8 cellular contexts compared by ENCODE assay signal in the genomic region with DNA sequence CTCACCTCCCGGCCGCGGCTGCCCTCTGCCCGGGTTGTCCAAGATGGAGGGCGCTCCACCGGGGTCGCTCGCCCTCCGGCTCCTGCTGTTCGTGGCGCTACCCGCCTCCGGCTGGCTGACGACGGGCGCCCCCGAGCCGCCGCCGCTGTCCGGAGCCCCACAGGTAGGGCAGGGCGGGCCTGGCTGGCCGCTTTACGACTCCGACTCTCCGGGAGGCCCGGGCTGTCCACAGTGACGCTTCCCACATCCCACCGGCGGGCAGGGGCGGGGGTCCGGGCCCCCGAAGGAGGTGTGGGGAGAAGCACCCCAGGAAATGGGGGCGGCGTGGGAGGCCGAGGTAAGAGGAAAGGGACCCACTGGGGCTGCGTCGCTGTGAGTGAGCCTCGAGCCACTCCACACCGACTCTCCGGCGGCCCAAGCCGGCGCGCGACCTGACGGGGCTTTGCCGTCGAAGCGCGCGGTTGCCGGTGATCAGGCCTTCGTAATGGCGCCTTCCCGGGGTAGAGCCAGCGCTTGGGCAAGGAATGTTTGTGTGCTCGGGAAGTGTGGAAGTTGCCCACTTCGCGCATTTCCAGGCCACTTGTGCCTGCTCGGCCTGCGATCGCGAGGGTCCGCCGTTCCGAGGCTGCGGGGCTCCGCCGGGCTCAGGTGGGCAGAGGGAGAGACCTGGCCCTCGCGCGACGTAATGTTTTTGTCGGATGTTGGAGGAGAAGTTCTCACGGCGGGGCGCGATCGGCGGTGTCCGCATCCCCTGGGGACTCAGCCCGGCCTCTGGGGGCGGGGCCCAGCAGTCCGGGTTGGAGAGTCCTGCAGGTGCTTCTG. TPM values are rescaled to one million over a fixed set of nuclear protein-coding genes. Genes with fewer than 3 reads are reported as not detected.
DNase-seq lines count a peak whose midpoint lies in the region; ATAC-seq, FAIRE-seq and TF ChIP-seq lines count a peak whose summit lies in the region.

A gene with protein sequence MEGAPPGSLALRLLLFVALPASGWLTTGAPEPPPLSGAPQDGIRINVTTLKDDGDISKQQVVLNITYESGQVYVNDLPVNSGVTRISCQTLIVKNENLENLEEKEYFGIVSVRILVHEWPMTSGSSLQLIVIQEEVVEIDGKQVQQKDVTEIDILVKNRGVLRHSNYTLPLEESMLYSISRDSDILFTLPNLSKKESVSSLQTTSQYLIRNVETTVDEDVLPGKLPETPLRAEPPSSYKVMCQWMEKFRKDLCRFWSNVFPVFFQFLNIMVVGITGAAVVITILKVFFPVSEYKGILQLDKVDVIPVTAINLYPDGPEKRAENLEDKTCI (plus strand): TSS at position 4 of the 822 bp plus-strand sequence. CDS start 40 bp downstream, at position 44.

- TF ChIP-seq CTCF in A549 (IDR thresholded peaks at IDR 0.05) (no peak), epithelial cell of proximal tubule (conservative IDR thresholded peaks at IDR 0.05; ENCODE audit: low read depth, low read length) (no peak)

- no peak for FAIRE-seq in A549 (lab: Jason Lieb, UNC)

- H3K4me1 ChIP-seq in A549 (peaks cover 30% of the 10 kb centered on the region), mucosa of stomach (ENCODE audit: control insufficient read depth, insufficient read depth, low read length) (peaks cover 5% of the 10 kb centered on the region)

- peaks cover 8 to 11% of the 10 kb centered on the region in 2 donors for H3K4me1 Mint-ChIP-seq in stimulated activated naive B cell treated with anti-CD40 and anti-IgM and Interleukin-4, amounts not matched to agents 10 μg/mL and 1 μg/mL and 100 μg/mL, for 72 hours

- TF ChIP-seq POLR2A in A549 (IDR thresholded peaks at IDR 0.05; ENCODE audit: low read length), result peak; percentile 39

- no peaks in the 10 kb centered on the region for H3K36me3 Mint-ChIP-seq in stimulated activated naive B cell treated with anti-CD40 and anti-IgM and Interleukin-4, amounts not matched to agents 10 μg/mL and 1 μg/mL and 100 μg/mL, for 72 hours

- H3K27ac ChIP-seq in A549, result peak within 1 kb of the TSS; percentile 93 to 97

- no peaks in the 10 kb centered on the region for H3K27me3 Mint-ChIP-seq in stimulated activated naive B cell treated with anti-CD40 and anti-IgM and Interleukin-4, amounts not matched to agents 10 μg/mL and 1 μg/mL and 100 μg/mL, for 72 hours

- POLR2A ChIA-PET in A549 (lab: Yijun Ruan, JAX), result interaction anchor here (0.6 to 2.0 kb wide), 5 partner anchors 21 to 386 kb away, joined by 3 to 8 read pairs (median 3); a partner anchor contains a TSS

- 3% methylated on average over 15 of the region's 85 CpGs for WGBS in A549 (ENCODE audit: missing lambda C conversion rate)

- H3K9me3 Mint-ChIP-seq in stimulated activated naive B cell treated with anti-CD40 and anti-IgM and Interleukin-4, amounts not matched to agents 10 μg/mL and 1 μg/mL and 100 μg/mL, for 72 hours, result no peaks in the 10 kb centered on the region

- DNase-seq in A549 (ENCODE audit: low read depth in 1 of 2, low spot score in 1 of 2) (peak; percentile 29 to 43), NCI-H748 treated with DMSO at 0.1 percent for 48 hours (lab: John Stamatoyannopoulos, UW) (peak; percentile 30), activated T-cell treated with anti-CD3 and anti-CD28 coated beads for 24 hours (ENCODE audit: low read depth) (peak; percentile 28), epithelial cell of proximal tubule (ENCODE audit: low read depth) (no peak)
- DNase-seq in stimulated activated naive B cell treated with anti-CD40 and anti-IgM and Interleukin-4, amounts not matched to agents 10 μg/mL and 1 μg/mL and 100 μg/mL, for 72 hours, result peak; percentile 52

- no peak for TF ChIP-seq EP300 in A549 (IDR thresholded peaks at IDR 0.05)

- no peaks in the 10 kb centered on the region for H3K27me3 ChIP-seq in mucosa of stomach (ENCODE audit: control insufficient read depth, insufficient read depth, low read length)

- CTCF ChIA-PET in A549 (lab: Yijun Ruan, JAX), result interaction anchor here (0.9 to 1.2 kb wide), 3 partner anchors 17 to 23 kb away, joined by 3 to 5 read pairs (median 4); a partner anchor contains a TSS

- peak within 1 kb of the TSS; percentile 92 to 94 for H3K4me3 Mint-ChIP-seq in stimulated activated naive B cell treated with anti-CD40 and anti-IgM and Interleukin-4, amounts not matched to agents 10 μg/mL and 1 μg/mL and 100 μg/mL, for 72 hours

- no peaks in the 10 kb centered on the region for H3K36me3 ChIP-seq in mucosa of stomach (ENCODE audit: control insufficient read depth, insufficient read depth, low read length)

- peak within 1 kb of the TSS; percentile 95 for H3K9ac ChIP-seq in mucosa of stomach (ENCODE audit: low read length)

- ATAC-seq in A549, result peak; percentile 64 to 71
- peak; percentile 24 for ATAC-seq in GM18502 (IDR thresholded peaks at IDR 0.05; ENCODE audit: poor library complexity, unreplicated experiment)
- ATAC-seq in HG03045 (IDR thresholded peaks at IDR 0.05; ENCODE audit: unreplicated experiment), result peak; percentile 25
- ATAC-seq in stimulated activated naive B cell treated with anti-CD40 and anti-IgM and Interleukin-4, amounts not matched to agents 10 μg/mL and 1 μg/mL and 100 μg/mL, for 72 hours (replicated peaks), result peak; percentile 26 to 33

- TF ChIP-seq RAD21 in A549 (conservative IDR thresholded peaks at IDR 0.05 in 1 of 2, IDR thresholded peaks at IDR 0.05 in 1 of 2), result no peak

- peak within 1 kb of the TSS; percentile 95 for H3K27ac Mint-ChIP-seq in stimulated activated naive B cell treated with anti-CD40 and anti-IgM and Interleukin-4, amounts not matched to agents 10 μg/mL and 1 μg/mL and 100 μg/mL, for 72 hours

- peak within 1 kb of the TSS; percentile 97 for H3K4me2 ChIP-seq in A549

- peak within 1 kb of the TSS; percentile 100 for H3K4me3 ChIP-seq in A549
- H3K4me3 ChIP-seq in epithelial cell of proximal tubule (ENCODE audit: low read depth, low read length), result peak within 1 kb of the TSS; percentile 96
- peak within 1 kb of the TSS; percentile 71 for H3K4me3 ChIP-seq in mucosa of stomach (ENCODE audit: low read length)

- H3K9me3 ChIP-seq in A549, result no peaks in the 10 kb centered on the region
- no peaks in the 10 kb centered on the region for H3K9me3 ChIP-seq in mucosa of stomach (ENCODE audit: control insufficient read depth, low read length)

TF ChIP-seq in A549, 52 proteins besides CTCF, POLR2A, EP300 and RAD21:
- TF ChIP-seq, protein P1, sequence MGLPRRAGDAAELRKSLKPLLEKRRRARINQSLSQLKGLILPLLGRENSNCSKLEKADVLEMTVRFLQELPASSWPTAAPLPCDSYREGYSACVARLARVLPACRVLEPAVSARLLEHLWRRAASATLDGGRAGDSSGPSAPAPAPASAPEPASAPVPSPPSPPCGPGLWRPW (IDR thresholded peaks at IDR 0.05), result no peak
- TF ChIP-seq, protein P2, sequence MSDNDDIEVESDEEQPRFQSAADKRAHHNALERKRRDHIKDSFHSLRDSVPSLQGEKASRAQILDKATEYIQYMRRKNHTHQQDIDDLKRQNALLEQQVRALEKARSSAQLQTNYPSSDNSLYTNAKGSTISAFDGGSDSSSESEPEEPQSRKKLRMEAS (IDR thresholded peaks at IDR 0.05), result peak; percentile 44; the same call in 1 of the 2 replicates
- TF ChIP-seq PHF8 (IDR thresholded peaks at IDR 0.05; ENCODE audit: borderline replicate concordance, low read depth) (peak; percentile 82), MAFK (IDR thresholded peaks at IDR 0.05; ENCODE audit: partially characterized antibody) (no peak), ZC3H11A (IDR thresholded peaks at IDR 0.05) (no peak), JUN (IDR thresholded peaks at IDR 0.05) (peak in 1 of 2 experiments; percentile 40; a peak in 1 of 5 replicates), NFE2L2 (conservative IDR thresholded peaks at IDR 0.05; ENCODE audit: low read length) (no peak)
- TF ChIP-seq, protein P3, sequence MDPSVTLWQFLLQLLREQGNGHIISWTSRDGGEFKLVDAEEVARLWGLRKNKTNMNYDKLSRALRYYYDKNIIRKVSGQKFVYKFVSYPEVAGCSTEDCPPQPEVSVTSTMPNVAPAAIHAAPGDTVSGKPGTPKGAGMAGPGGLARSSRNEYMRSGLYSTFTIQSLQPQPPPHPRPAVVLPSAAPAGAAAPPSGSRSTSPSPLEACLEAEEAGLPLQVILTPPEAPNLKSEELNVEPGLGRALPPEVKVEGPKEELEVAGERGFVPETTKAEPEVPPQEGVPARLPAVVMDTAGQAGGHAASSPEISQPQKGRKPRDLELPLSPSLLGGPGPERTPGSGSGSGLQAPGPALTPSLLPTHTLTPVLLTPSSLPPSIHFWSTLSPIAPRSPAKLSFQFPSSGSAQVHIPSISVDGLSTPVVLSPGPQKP (IDR thresholded peaks at IDR 0.05; ENCODE audit: low read depth, low read length), result no peak

RNA-seq across cellular contexts. Expression of the gene that starts here (rescaled TPM):
- polyA plus RNA-seq in A549 (2011; rRNA removed), result 25.9 and 34.9 TPM in 2 replicates
- 8.2 and 8.6 TPM in 2 replicates for polyA plus RNA-seq in A549 (2012; cell fraction: cytosol; rRNA removed)
- 3.0 and 4.5 TPM in 2 replicates for polyA plus RNA-seq in A549 (2012; cell fraction: nucleus; rRNA removed)
- polyA plus RNA-seq in A549 (2017; fragmentation: RNase III; extraction: RNeasy Plus Mini Kit Qiagen cat#74134 plus additional on column Dnase treatment), result 23.1 to 24.2 TPM (median 24.0 TPM) in 3 replicates
- 3.2 and 3.8 TPM in 2 replicates for polyA minus RNA-seq in A549 (2011; rRNA and poly(A)+ RNA removed)
- total RNA-seq in epithelial cell of proximal tubule, result 35.3 and 38.0 TPM in 2 replicates
